Comparison of ENCODE assay signal across 23 cellular contexts in the genomic region with DNA sequence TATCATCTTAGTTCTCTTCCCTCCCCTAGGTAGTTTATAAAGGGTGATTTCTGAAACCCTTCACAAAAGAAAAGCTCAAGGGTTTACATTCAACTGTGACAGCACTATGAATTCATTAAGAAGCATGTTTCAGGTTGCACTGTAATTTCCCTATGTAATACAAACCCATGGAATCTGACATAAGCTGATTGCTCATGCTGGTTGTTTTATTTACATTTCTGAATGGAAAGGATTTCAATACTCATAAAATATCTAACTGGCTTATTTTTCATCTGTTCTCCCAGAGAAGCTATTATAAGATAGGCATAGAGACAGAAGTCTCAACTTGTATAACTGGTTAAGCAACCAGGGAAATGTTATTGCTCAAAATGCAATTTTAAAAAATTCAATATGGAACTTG. TPM values are rescaled to one million over a fixed set of nuclear protein-coding genes. Genes with fewer than 3 reads are reported as not detected.
DNase-seq lines count a peak whose midpoint lies in the region; ATAC-seq and TF ChIP-seq lines count a peak whose summit lies in the region.
"Had no signal": no experiment of that assay in that cellular context is flagged by ENCODE, and none has a peak within 500 bp of the region (broad histone marks: within the 10 kb centered on the region; RNA-seq: fewer than 3 reads in every experiment).

No MANE protein-coding gene starts in this region.

- no peak overlapping the region for H3K9ac ChIP-seq in mammary epithelial cell (ENCODE audit: insufficient read depth, low read length)
- H3K9ac ChIP-seq: BLaER1 had no signal

- TF ChIP-seq POLR2A in breast epithelium (IDR thresholded peaks at IDR 0.05) (no peak), upper lobe of left lung (IDR thresholded peaks at IDR 0.05) (no peak), tibial nerve (IDR thresholded peaks at IDR 0.05) (no peak)

- BruUV-seq in mammary epithelial cell (replicated peaks; lab: Mats Ljungman, UMichigan): no TSS peak

- H3K27ac ChIP-seq in mammary epithelial cell (ENCODE audit: insufficient read depth, low read depth, low read length): no peak overlapping the region
- no peak overlapping the region for H3K27ac ChIP-seq in breast epithelium
- no peak overlapping the region for H3K27ac ChIP-seq in upper lobe of left lung
- no peak overlapping the region for H3K27ac ChIP-seq in tibial nerve
- H3K27ac ChIP-seq: BLaER1, body of pancreas, coronary artery, gastroesophageal sphincter, right atrium auricular region, stomach, upper lobe of right lung had no signal

- no peaks in the 10 kb centered on the region for H3K79me2 ChIP-seq in mammary epithelial cell (ENCODE audit: insufficient read depth, low read length)

- dilution Hi-C loops in mammary epithelial cell (cut with HindIII; ENCODE audit: low sequenced_read_pairs): no loop called here

- CTCF ChIA-PET in mammary epithelial cell (lab: Charles Lee; ENCODE audit: low non-redundant PET): no interaction called here

- H3K36me3 ChIP-seq in mammary epithelial cell (ENCODE audit: insufficient read depth, low read length): no peaks in the 10 kb centered on the region
- H3K36me3 ChIP-seq in breast epithelium: no peaks in the 10 kb centered on the region
- peaks cover 0 to 30% (median 17%) of the 10 kb centered on the region in 4 donors for H3K36me3 ChIP-seq in upper lobe of left lung
- H3K36me3 ChIP-seq in tibial nerve: peaks cover 0 to 60% (median 3%) of the 10 kb centered on the region in 3 donors
- H3K36me3 ChIP-seq: right atrium auricular region, upper lobe of right lung had no signal

- in situ Hi-C loops in mammary epithelial cell (cut with MboI; ENCODE audit: low sequenced_read_pairs in 2 of 2) (no loop called here), astrocyte of the spinal cord (cut with HindIII; ENCODE audit: low sequenced_read_pairs) (no loop called here)

- no peaks in the 10 kb centered on the region for H4K20me1 ChIP-seq in mammary epithelial cell (ENCODE audit: insufficient read depth, low read length)
- H4K20me1 ChIP-seq: BLaER1 had no signal

- intact Hi-C loops in mammary epithelial cell (cut with micrococcal nuclease): no loop called here
- intact Hi-C loops in breast epithelium (cut with DNase I; ENCODE audit: low total_unique reads): no loop called here

- H3K4me2 ChIP-seq in mammary epithelial cell (ENCODE audit: insufficient read depth, low read depth, low read length): no peak overlapping the region
- H3K4me2 ChIP-seq: BLaER1, GM23338 had no signal

- H3K9me3 ChIP-seq in mammary epithelial cell (replicated peaks; ENCODE audit: insufficient read depth, low read length) (no peaks in the 10 kb centered on the region), breast epithelium (no peaks in the 10 kb centered on the region), upper lobe of left lung (no peaks in the 10 kb centered on the region), tibial nerve (no peaks in the 10 kb centered on the region)
- H3K9me3 ChIP-seq: BLaER1, body of pancreas, gastroesophageal sphincter, right atrium auricular region, stomach, upper lobe of right lung had no signal

- H3K4me1 ChIP-seq in mammary epithelial cell (ENCODE audit: insufficient read depth, low read length) (no peaks in the 10 kb centered on the region), breast epithelium (no peaks in the 10 kb centered on the region), upper lobe of left lung (no peaks in the 10 kb centered on the region), tibial nerve (peaks cover 0 to 1% (median 0%) of the 10 kb centered on the region in 4 donors)
- H3K4me1 ChIP-seq: BLaER1, gastroesophageal sphincter, upper lobe of right lung had no signal

- DNase-seq in mammary epithelial cell (peak; percentile 21), breast epithelium (ENCODE audit: low spot score in 2 of 2) (no peak), astrocyte of the spinal cord (ENCODE audit: low read depth, low spot score) (peak; percentile 50), foreskin fibroblast (peak; percentile 37 to 63), upper lobe of left lung (no peak), tibial nerve (ENCODE audit: low spot score in 2 of 2) (no peak)
- DNase-seq: activated CD4-positive, alpha-beta T cell treated with anti-CD3 and anti-CD28 coated beads for 36 hours; activated T-cell treated with anti-CD3 and anti-CD28 coated beads, Interleukin-2, amount 50 U/mL, for 72 hours; body of pancreas; KG1; MV-4-11; NCI-H187; NCI-H510A; stimulated activated CD4-positive, alpha-beta T cell treated with anti-CD3 and anti-CD28 coated beads, Interleukin-12 subunit alpha, Interleukin-12 subunit beta, amount 100 ng/mL, for 4 hours; stomach; upper lobe of right lung had no signal

- TF ChIP-seq EP300 in upper lobe of left lung (IDR thresholded peaks at IDR 0.05) (no peak), tibial nerve (IDR thresholded peaks at IDR 0.05) (no peak)

- H3K27me3 ChIP-seq in mammary epithelial cell (ENCODE audit: insufficient read depth, low read length): no peaks in the 10 kb centered on the region
- H3K27me3 ChIP-seq in breast epithelium: no peaks in the 10 kb centered on the region
- H3K27me3 ChIP-seq in upper lobe of left lung: no peaks in the 10 kb centered on the region
- no peaks in the 10 kb centered on the region for H3K27me3 ChIP-seq in tibial nerve
- H3K27me3 ChIP-seq: BLaER1, body of pancreas, gastroesophageal sphincter, right atrium auricular region, stomach, upper lobe of right lung had no signal

- ATAC-seq in upper lobe of left lung (ENCODE audit: low FRiP score in 2 of 2) (no peak), GM21381 (IDR thresholded peaks at IDR 0.05; ENCODE audit: unreplicated experiment) (no peak), HG02973 (IDR thresholded peaks at IDR 0.05; ENCODE audit: unreplicated experiment) (no peak)
- ATAC-seq: activated CD4-positive, alpha-beta T cell treated with anti-CD3 and anti-CD28 coated beads for 36 hours; activated T-cell treated with anti-CD3 and anti-CD28 coated beads, Interleukin-2, amount 50 U/mL, for 72 hours; body of pancreas; gastroesophageal sphincter; GM23338; upper lobe of right lung had no signal

- no peak overlapping the region for H2AFZ ChIP-seq in mammary epithelial cell (ENCODE audit: low read depth, low read length)
- H2AFZ ChIP-seq: GM23338 had no signal

- TF ChIP-seq CTCF in mammary epithelial cell (conservative IDR thresholded peaks at IDR 0.05 in 1 of 2, IDR thresholded peaks at IDR 0.05 in 1 of 2; ENCODE audit: extremely low read depth in 1 of 2, insufficient read depth in 1 of 2, low read depth in 1 of 2, low read length in 2 of 2) (no peak), breast epithelium (IDR thresholded peaks at IDR 0.05) (no peak), astrocyte of the spinal cord (IDR thresholded peaks at IDR 0.05; ENCODE audit: low read depth, low read length) (no peak), foreskin fibroblast (IDR thresholded peaks at IDR 0.05; ENCODE audit: low read depth, low read length) (no peak), upper lobe of left lung (IDR thresholded peaks at IDR 0.05) (no peak), tibial nerve (IDR thresholded peaks at IDR 0.05) (no peak)

- no peak overlapping the region for H3K4me3 ChIP-seq in mammary epithelial cell (replicated peaks in 1 of 3; ENCODE audit: insufficient read depth in 1 of 3, low read depth in 2 of 3, low read length in 3 of 3)
- no peak overlapping the region for H3K4me3 ChIP-seq in breast epithelium
- H3K4me3 ChIP-seq in astrocyte of the spinal cord (ENCODE audit: low read depth, low read length): no peak overlapping the region
- H3K4me3 ChIP-seq in foreskin fibroblast (ENCODE audit: low read depth in 1 of 2, low read length in 2 of 2): no peak overlapping the region
- H3K4me3 ChIP-seq in upper lobe of left lung: no peak overlapping the region
- H3K4me3 ChIP-seq in tibial nerve: no peak overlapping the region
- H3K4me3 ChIP-seq: BLaER1, body of pancreas, coronary artery, gastroesophageal sphincter, GM23338, right atrium auricular region, stomach, upper lobe of right lung had no signal

RNA-seq across cellular contexts. Expression of gene WNT2B, which starts 20.5 kb away (rescaled TPM):
- total RNA-seq in mammary epithelial cell (1 to 10 TPM in 1 of 2 donors, under 1 TPM in 1; 0.67 to 1.4 TPM), breast epithelium (1 to 10 TPM; 2.9 to 6.1 (median 6.0) TPM), upper lobe of left lung (10 to 100 TPM in 3 of 6 donors, 1 to 10 TPM in 3; 4.5 to 19.9 (median 9.5) TPM), tibial nerve (10 to 100 TPM in 2 of 4 donors, 1 to 10 TPM in 2; 3.6 to 12.2 (median 9.7) TPM)
- polyA plus RNA-seq in mammary epithelial cell: 0.29 TPM
- polyA minus RNA-seq in mammary epithelial cell: not detected

Comparison
In these comparisons a context has a peak if more than half of its experiments do, and no peak if none do; other contexts are left out.
1. DNase-seq: peak in mammary epithelial cell (single experiment), astrocyte of the spinal cord (single experiment) and foreskin fibroblast (2 of 2); none in breast epithelium (0 of 2), upper lobe of left lung (0 of 2) and tibial nerve (0 of 2).